Comparison of ENCODE assay signal across 26 cellular contexts in the genomic region with DNA sequence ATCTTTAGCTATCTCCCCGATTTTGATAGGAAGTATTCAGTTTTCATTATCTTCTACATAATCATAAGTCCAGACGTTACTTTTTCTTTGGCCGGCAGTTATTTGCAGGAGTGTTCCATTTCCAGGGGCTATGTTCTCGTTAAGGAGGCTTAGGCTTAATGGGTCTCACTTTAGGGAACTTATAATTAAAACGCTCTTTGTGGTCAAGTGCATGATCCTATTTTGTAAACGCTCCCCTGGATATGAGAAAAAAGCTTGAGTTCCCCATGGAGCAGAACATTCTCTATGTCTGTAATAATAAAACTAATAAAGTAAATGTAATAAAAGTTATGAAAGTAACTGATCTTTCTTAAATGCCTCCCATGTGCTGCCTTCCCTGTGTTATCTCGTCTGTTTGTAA.
"Had no signal": no experiment of that assay in that cellular context is flagged by ENCODE, and none has a peak within 500 bp of the region (broad histone marks: within the 10 kb centered on the region; RNA-seq: fewer than 3 reads in every experiment).

No MANE protein-coding gene starts in this region.

- H3K4me2 ChIP-seq: SK-N-SH had no signal

- H3K4me1 Mint-ChIP-seq: activated naive CD4-positive, alpha-beta T cell treated with anti-CD3 and anti-CD28 coated beads, Interleukin-2, amount 50 U/mL, for 24 hours; WTC11 had no signal

- H3K27me3 Mint-ChIP-seq: activated naive CD4-positive, alpha-beta T cell treated with anti-CD3 and anti-CD28 coated beads, Interleukin-2, amount 50 U/mL, for 24 hours had no signal

- H3K27ac Mint-ChIP-seq: activated CD8-positive, alpha-beta T cell treated with anti-CD3 and anti-CD28 coated beads, Interleukin-2, amount 10 ng/mL, durations not matched to agents 7 days and 5 days; activated naive CD4-positive, alpha-beta T cell treated with anti-CD3 and anti-CD28 coated beads, Interleukin-2, amount 50 U/mL, for 24 hours; WTC11 had no signal

- ATAC-seq: activated CD8-positive, alpha-beta T cell treated with anti-CD3 and anti-CD28 coated beads, Interleukin-2, amount 10 ng/mL, durations not matched to agents 7 days and 5 days; WTC11 had no signal

- H3K4me1 ChIP-seq: Peyer's patch, SJCRH30 had no signal

- DNase-seq: activated CD4-positive, alpha-beta T cell treated with anti-CD3 and anti-CD28 coated beads for 48 hours; activated CD4-positive, alpha-beta T cell treated with anti-CD3 and anti-CD28 coated beads, Interleukin-2, amount 50 U/mL, for 4 hours; activated CD4-positive, CD25-positive, alpha-beta regulatory T cell treated with anti-CD3 and anti-CD28 coated beads, Interleukin-2, amount 50 U/mL, for 72 hours; activated CD8-positive, alpha-beta memory T cell treated with anti-CD3 and anti-CD28 coated beads, Interleukin-2, amount 50 U/mL, for 48 hours; activated CD8-positive, alpha-beta T cell treated with anti-CD3 and anti-CD28 coated beads, Interleukin-2, amount 10 ng/mL, durations not matched to agents 7 days and 5 days; activated naive CD4-positive, alpha-beta T cell; activated T-cell treated with anti-CD3 and anti-CD28 coated beads, Interleukin-2, amount 50 U/mL, for 1 hour; aorta; central memory CD4-positive, alpha-beta T cell; cortex of kidney; Kasumi-1; NCI-H1930; NCI-H2171; NCI-H2227 treated with DMSO at 0.1 percent for 48 hours; NCI-H526; NCI-H774; NK-92 treated with Interleukin-12 subunit alpha and Interleukin-12 subunit beta, amount 100 ng/mL, for 24 hours; OCI-M1; Peyer's patch; Right ventricle myocardium superior; SJCRH30; SK-N-SH; T-helper 2 cell had no signal

- H3K9me3 ChIP-seq: Peyer's patch, SK-N-SH had no signal

- H3K9me3 Mint-ChIP-seq: activated naive CD4-positive, alpha-beta T cell treated with anti-CD3 and anti-CD28 coated beads, Interleukin-2, amount 50 U/mL, for 24 hours had no signal

- FAIRE-seq: bronchial epithelial cell had no signal

- H3K4me3 ChIP-seq: Peyer's patch, SJCRH30 had no signal

- H3K4me3 Mint-ChIP-seq: activated CD8-positive, alpha-beta T cell treated with anti-CD3 and anti-CD28 coated beads, Interleukin-2, amount 10 ng/mL, durations not matched to agents 7 days and 5 days; activated naive CD4-positive, alpha-beta T cell treated with anti-CD3 and anti-CD28 coated beads, Interleukin-2, amount 50 U/mL, for 24 hours; WTC11 had no signal

- H3K9ac ChIP-seq: SK-N-SH had no signal

- H3K27me3 ChIP-seq: Peyer's patch, SJCRH30 had no signal

- H3K27ac ChIP-seq: Peyer's patch, SJCRH30 had no signal
